In genomic region chr11:34988294-34989255, GRCh38 we compare ENCODE assay signal across 1 cellular context.
TF ChIP-seq lines count a peak whose summit lies in the region.

No MANE protein-coding gene starts in this region.

TF ChIP-seq in IMR-90, 13 proteins besides CTCF, POLR2A, EP300 and RAD21 (continued from another document):
- TF ChIP-seq, protein P1, sequence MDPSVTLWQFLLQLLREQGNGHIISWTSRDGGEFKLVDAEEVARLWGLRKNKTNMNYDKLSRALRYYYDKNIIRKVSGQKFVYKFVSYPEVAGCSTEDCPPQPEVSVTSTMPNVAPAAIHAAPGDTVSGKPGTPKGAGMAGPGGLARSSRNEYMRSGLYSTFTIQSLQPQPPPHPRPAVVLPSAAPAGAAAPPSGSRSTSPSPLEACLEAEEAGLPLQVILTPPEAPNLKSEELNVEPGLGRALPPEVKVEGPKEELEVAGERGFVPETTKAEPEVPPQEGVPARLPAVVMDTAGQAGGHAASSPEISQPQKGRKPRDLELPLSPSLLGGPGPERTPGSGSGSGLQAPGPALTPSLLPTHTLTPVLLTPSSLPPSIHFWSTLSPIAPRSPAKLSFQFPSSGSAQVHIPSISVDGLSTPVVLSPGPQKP (IDR thresholded peaks at IDR 0.05; ENCODE audit: borderline replicate concordance, low read depth, low read length) = no peak
